Comparison of ENCODE assay signal across 1 cellular context in genomic region chr14:60565211-60565610, GRCh38.
TF ChIP-seq lines count a peak whose summit lies in the region.

No MANE protein-coding gene starts in this region.

TF ChIP-seq in GM12878, 131 proteins besides CTCF, POLR2A, EP300 and RAD21:
- no peak for TF ChIP-seq ZNF217 (IDR thresholded peaks at IDR 0.05)
- peak; percentile 46; the same call in 1 of the 2 replicates for TF ChIP-seq MTA2 (IDR thresholded peaks at IDR 0.05; ENCODE audit: low read depth)
- peak; percentile 41 for TF ChIP-seq RUNX3 (IDR thresholded peaks at IDR 0.05; ENCODE audit: low read length)
- peak; percentile 48 for TF ChIP-seq RELB (IDR thresholded peaks at IDR 0.05; ENCODE audit: low read depth)
TF ChIP-seq in GM12878: peak in this region for 3.
